Comparison of ENCODE assay signal across 9 cellular contexts in genomic region chr5:11619339-11620028, GRCh38.
DNase-seq lines count a peak whose midpoint lies in the region; ATAC-seq and TF ChIP-seq lines count a peak whose summit lies in the region.
"Had no signal": no experiment of that assay in that cellular context is flagged by ENCODE, and none has a peak within 500 bp of the region (broad histone marks: within the 10 kb centered on the region; RNA-seq: fewer than 3 reads in every experiment).

No MANE protein-coding gene starts in this region.

- no peak overlapping the region for H3K4me3 ChIP-seq in neural progenitor cell

- H3K36me3 Mint-ChIP-seq in chondrocyte (ENCODE audit: low read depth) (no peaks in the 10 kb centered on the region), neural progenitor cell (peaks cover 2% of the 10 kb centered on the region)

- H3K27me3 ChIP-seq in neural progenitor cell: no peaks in the 10 kb centered on the region

- TF ChIP-seq CTCF in chondrocyte (IDR thresholded peaks at IDR 0.05) (peak; percentile 71), neural progenitor cell (IDR thresholded peaks at IDR 0.05) (peak; percentile 58)

- H3K27me3 Mint-ChIP-seq in chondrocyte (ENCODE audit: low read depth) (peaks cover 5% of the 10 kb centered on the region), neural progenitor cell (ENCODE audit: insufficient read depth, low read depth) (no peaks in the 10 kb centered on the region)

- H3K27ac ChIP-seq in neural progenitor cell: no peak overlapping the region

- no peak overlapping the region for H3K4me2 ChIP-seq in neural progenitor cell

- H3K4me3 Mint-ChIP-seq in chondrocyte (ENCODE audit: unreplicated experiment): no peak overlapping the region
- H3K4me3 Mint-ChIP-seq in neural progenitor cell: no peak overlapping the region

- H3K9me3 ChIP-seq in neural progenitor cell (ENCODE audit: low read depth): no peaks in the 10 kb centered on the region

- H3K36me3 ChIP-seq in neural progenitor cell: no peaks in the 10 kb centered on the region

- H3K9me3 Mint-ChIP-seq in chondrocyte (ENCODE audit: low read depth) (peaks cover 3% of the 10 kb centered on the region), neural progenitor cell (peaks cover 3% of the 10 kb centered on the region)

- no peaks in the 10 kb centered on the region for H3K4me1 ChIP-seq in neural progenitor cell

- ATAC-seq in HG03045 (IDR thresholded peaks at IDR 0.05; ENCODE audit: unreplicated experiment): no peak
- no peak for ATAC-seq in HG02678 (IDR thresholded peaks at IDR 0.05; ENCODE audit: unreplicated experiment)
- ATAC-seq: stimulated activated naive CD8-positive, alpha-beta T cell treated with anti-CD3 and anti-CD28 coated beads, Interleukin-15, Interleukin-2, amounts not matched to agents 100 U/mL and 50 U/mL, for 24 hours had no signal

- H2AFZ ChIP-seq in neural progenitor cell (replicated peaks): no peak overlapping the region

- no peaks in the 10 kb centered on the region for H3K79me2 ChIP-seq in neural progenitor cell (ENCODE audit: low read depth)

- no peaks in the 10 kb centered on the region for H4K20me1 ChIP-seq in neural progenitor cell (ENCODE audit: low read depth)

- DNase-seq in H4 (ENCODE audit: low spot score) (peak; percentile 39), NCI-H2227 (lab: John Stamatoyannopoulos, UW; ENCODE audit: unreplicated experiment) (peak; percentile 38), chondrocyte (ENCODE audit: low spot score) (no peak), neural progenitor cell (ENCODE audit: low spot score) (peak; percentile 44)
- DNase-seq in stimulated activated CD4-positive, alpha-beta T cell treated with anti-CD3 and anti-CD28 coated beads, Interleukin-12 subunit alpha, Interleukin-12 subunit beta, amount 100 ng/mL, for 4 hours: no peak
- no peak for DNase-seq in activated naive CD4-positive, alpha-beta T cell treated with Interleukin-2 at 50 U/mL for 16 hours
- DNase-seq: stimulated activated naive CD8-positive, alpha-beta T cell treated with anti-CD3 and anti-CD28 coated beads, Interleukin-15, Interleukin-2, amounts not matched to agents 100 U/mL and 50 U/mL, for 24 hours had no signal

- H3K4me1 Mint-ChIP-seq in chondrocyte (ENCODE audit: low read depth) (no peaks in the 10 kb centered on the region), neural progenitor cell (no peaks in the 10 kb centered on the region)

- H3F3A ChIP-seq in neural progenitor cell (ENCODE audit: low read depth): no peaks in the 10 kb centered on the region

- no peak overlapping the region for H3K9ac ChIP-seq in neural progenitor cell

- H3K27ac Mint-ChIP-seq in chondrocyte (ENCODE audit: unreplicated experiment): no peak overlapping the region
- no peak overlapping the region for H3K27ac Mint-ChIP-seq in neural progenitor cell

Comparison
In these comparisons a context has a peak if more than half of its experiments do, and no peak if none do; other contexts are left out.
1. DNase-seq: peak in H4 (single experiment), NCI-H2227 (single experiment) and neural progenitor cell (single experiment); none in chondrocyte (single experiment), stimulated activated CD4-positive, alpha-beta T cell treated with anti-CD3 and anti-CD28 coated beads, Interleukin-12 subunit alpha, Interleukin-12 subunit beta, amount 100 ng/mL, for 4 hours (single experiment) and activated naive CD4-positive, alpha-beta T cell treated with Interleukin-2 at 50 U/mL for 16 hours (single experiment).